8 cellular contexts compared by ENCODE assay signal in genomic region chr9:95131023-95131943, GRCh38.
A peak's percentile ranks its signal among the peaks of the same experiment; 100 is the strongest.
DNase-seq lines count a peak whose midpoint lies in the region; ATAC-seq and TF ChIP-seq lines count a peak whose summit lies in the region.

No MANE protein-coding gene starts in this region.

- no TSS peak for BruUV-seq in Caco-2 (replicated peaks; lab: Mats Ljungman, UMichigan)
- no TSS peak for BruUV-seq in Panc1 (replicated peaks; lab: Mats Ljungman, UMichigan)

- no peaks in the 10 kb centered on the region for H3K27me3 Mint-ChIP-seq in Caco-2 (ENCODE audit: insufficient read depth, unreplicated experiment)

- DNase-seq in Caco-2 = peak; percentile 73 to 80
- DNase-seq in Panc1 (ENCODE audit: low read depth, low spot score) = peak; percentile 22
- peak; percentile 4 for DNase-seq in activated T-helper 1 cell treated with Interleukin-2 at 50 U/mL for 16 hours (ENCODE audit: low read depth)
- DNase-seq in foreskin keratinocyte = no peak
- peak in 49 of 56 donors; percentile 15 to 85 (median 58) for DNase-seq in nucleus accumbens (lab: John Stamatoyannopoulos, UW)
- peak; percentile 81 for DNase-seq in ureter (ENCODE audit: low spot score)

- H3K9me3 Mint-ChIP-seq in Caco-2 (ENCODE audit: unreplicated experiment) = no peaks in the 10 kb centered on the region

- POLR2A ChIA-PET in Caco-2 (lab: Charles Lee) = no interaction called here
- POLR2A ChIA-PET in Panc1 (lab: Charles Lee) = interaction anchor here (0.6 kb wide), 2 partner anchors 122 to 1780 kb away, joined by 3 read pairs; no protein-coding TSS in a partner anchor

- H3K4me3 ChIP-seq in Caco-2 (ENCODE audit: low read depth, low read length) (no peak overlapping the region), HUES6 (ENCODE audit: low read depth, low read length) (peak overlapping the region; percentile 45), Panc1 (ENCODE audit: low read depth in 2 of 2, low read length in 2 of 2) (no peak overlapping the region)

- intact Hi-C loops in Caco-2 (cut with micrococcal nuclease; ENCODE audit: unreplicated experiment) (loop anchor here (1.0 to 2.0 kb wide), 4 partner anchors 137 to 577 kb away; no protein-coding TSS in a partner anchor), Panc1 (cut with micrococcal nuclease; ENCODE audit: unreplicated experiment) (no loop called here)

- peaks cover 5% of the 10 kb centered on the region for H3K36me3 Mint-ChIP-seq in Caco-2 (ENCODE audit: insufficient read depth, unreplicated experiment)

- peaks cover 13% of the 10 kb centered on the region for H3K4me1 Mint-ChIP-seq in Caco-2 (ENCODE audit: low read depth, unreplicated experiment)

- peak overlapping the region; percentile 28 for H3K9ac ChIP-seq in HUES6 (ENCODE audit: low read length)

- peak overlapping the region; percentile 12 for H3K27ac Mint-ChIP-seq in Caco-2 (ENCODE audit: unreplicated experiment)

- CTCF ChIA-PET in Caco-2 (lab: Charles Lee) (interaction anchor here (0.6 to 1.5 kb wide), 6 partner anchors 10 to 462 kb away, joined by 3 to 7 read pairs (median 6); no protein-coding TSS in a partner anchor), Panc1 (lab: Charles Lee) (interaction anchor here (0.9 to 1.4 kb wide), 3 partner anchors 60 to 458 kb away, joined by 3 to 4 read pairs (median 3); no protein-coding TSS in a partner anchor)

- no peaks in the 10 kb centered on the region for H3K36me3 ChIP-seq in Caco-2 (ENCODE audit: control insufficient read depth, insufficient read depth, low read length)
- H3K36me3 ChIP-seq in HUES6 (ENCODE audit: control insufficient read depth, insufficient read depth, low read length) = no peaks in the 10 kb centered on the region
- H3K36me3 ChIP-seq in Panc1 (ENCODE audit: control insufficient read depth, insufficient read depth, low read length) = no peaks in the 10 kb centered on the region

- H3K27ac ChIP-seq in HUES6 (ENCODE audit: low read depth, low read length) (peak overlapping the region; percentile 52; the same call in 1 of the 2 replicates), Panc1 (ENCODE audit: low read length) (no peak overlapping the region), foreskin keratinocyte (no peak overlapping the region)

- H3K4me3 Mint-ChIP-seq in Caco-2 (ENCODE audit: unreplicated experiment) = no peak overlapping the region

- in situ Hi-C loops in Panc1 (cut with HindIII; ENCODE audit: low pct_unique_long_range_greater_than_20kb, low sequenced_read_pairs) = no loop called here

- no peaks in the 10 kb centered on the region for H3K27me3 ChIP-seq in Caco-2 (replicated peaks; ENCODE audit: control insufficient read depth, insufficient read depth, low read length)
- H3K27me3 ChIP-seq in HUES6 (ENCODE audit: control insufficient read depth, insufficient read depth, low read length) = no peaks in the 10 kb centered on the region
- no peaks in the 10 kb centered on the region for H3K27me3 ChIP-seq in Panc1 (ENCODE audit: control insufficient read depth, insufficient read depth, low read length)
- no peaks in the 10 kb centered on the region for H3K27me3 ChIP-seq in foreskin keratinocyte

- TF ChIP-seq CTCF in Caco-2 (IDR thresholded peaks at IDR 0.05; ENCODE audit: insufficient read depth in 1 of 2, low read depth in 1 of 2, low read length in 1 of 2, severe bottlenecking in 1 of 2, unreplicated experiment in 1 of 2) (peak; percentile 84 to 87), Panc1 (IDR thresholded peaks at IDR 0.05) (peak; percentile 84), foreskin keratinocyte (conservative IDR thresholded peaks at IDR 0.05) (peak; percentile 81)

- no peaks in the 10 kb centered on the region for H3K9me3 ChIP-seq in Caco-2
- H3K9me3 ChIP-seq in HUES6 (ENCODE audit: control insufficient read depth, insufficient read depth, low read depth, low read length) = no peaks in the 10 kb centered on the region
- no peaks in the 10 kb centered on the region for H3K9me3 ChIP-seq in Panc1 (ENCODE audit: control insufficient read depth, insufficient read depth, low read depth, low read length)

- no peaks in the 10 kb centered on the region for H3K4me1 ChIP-seq in Caco-2
- H3K4me1 ChIP-seq in HUES6 (ENCODE audit: control insufficient read depth, insufficient read depth, low read length) = peaks cover 50% of the 10 kb centered on the region
- no peaks in the 10 kb centered on the region for H3K4me1 ChIP-seq in Panc1 (ENCODE audit: control insufficient read depth, insufficient read depth, low read length)
- H3K4me1 ChIP-seq in foreskin keratinocyte = no peaks in the 10 kb centered on the region

- ATAC-seq in Panc1 (peak; percentile 80), foreskin keratinocyte (peak; percentile 52), HG03196 (IDR thresholded peaks at IDR 0.05; ENCODE audit: unreplicated experiment) (no peak)

Comparison
In these comparisons a context has a peak if more than half of its experiments do, and no peak if none do; other contexts are left out.
1. DNase-seq: peak in Caco-2 (2 of 2), Panc1 (single experiment), activated T-helper 1 cell treated with Interleukin-2 at 50 U/mL for 16 hours (single experiment), nucleus accumbens (49 of 56) and ureter (single experiment); none in foreskin keratinocyte (0 of 2).
2. Peak in every context shown above with its lines, with median percentiles within 50 percentile points of each other: CTCF ChIP-seq.